ENCODE assay signal across 35 cellular contexts in genomic region chr15:50249704-50250103, GRCh38. TPM values are rescaled to one million over a fixed set of nuclear protein-coding genes. Genes with fewer than 3 reads are reported as not detected.
DNase-seq lines count a peak whose midpoint lies in the region; ATAC-seq, FAIRE-seq and TF ChIP-seq lines count a peak whose summit lies in the region.
"Had no signal": no experiment of that assay in that cellular context is flagged by ENCODE, and none has a peak within 500 bp of the region (broad histone marks: within the 10 kb centered on the region; RNA-seq: fewer than 3 reads in every experiment).

No MANE protein-coding gene starts in this region.

- H2BK5ac ChIP-seq in IMR-90 (ENCODE audit: low read depth, low read length, poor library complexity, severe bottlenecking) = no peak overlapping the region
- no peak overlapping the region for H2BK5ac ChIP-seq in trophoblast cell (ENCODE audit: low read depth, low read length, poor library complexity)

- H3K27me3 Mint-ChIP-seq in activated naive CD4-positive, alpha-beta T cell treated with anti-CD3 and anti-CD28 coated beads for 36 hours (ENCODE audit: low read depth) = no peaks in the 10 kb centered on the region
- H3K27me3 Mint-ChIP-seq in endothelial cell (ENCODE audit: unreplicated experiment) = no peaks in the 10 kb centered on the region

- H3K36me3 ChIP-seq in IMR-90 (ENCODE audit: control insufficient read depth, insufficient read depth, low read length) (no peaks in the 10 kb centered on the region), K562 (ENCODE audit: control insufficient read depth, insufficient read depth, low read length) (no peaks in the 10 kb centered on the region), trophoblast cell (ENCODE audit: control insufficient read depth in 1 of 2, insufficient read depth in 2 of 2, low read length in 2 of 2) (no peaks in the 10 kb centered on the region)
- H3K36me3 ChIP-seq: right atrium auricular region, thoracic aorta, uterus had no signal

- dilution Hi-C loops in IMR-90 (cut with HindIII; ENCODE audit: low sequenced_read_pairs, unreplicated experiment) = no loop called here

- H2AFZ ChIP-seq in IMR-90 (replicated peaks; ENCODE audit: low read length, poor library complexity) (no peak overlapping the region), K562 (ENCODE audit: low read depth, low read length) (no peak overlapping the region), trophoblast cell (ENCODE audit: insufficient read depth, low read length, poor library complexity) (no peak overlapping the region)

- H3K79me2 ChIP-seq in K562 (ENCODE audit: control insufficient read depth, insufficient read depth, low read length) = no peaks in the 10 kb centered on the region
- no peaks in the 10 kb centered on the region for H3K79me2 ChIP-seq in trophoblast cell (ENCODE audit: control insufficient read depth, insufficient read depth, low read length, poor library complexity)

- H3K79me1 ChIP-seq in IMR-90 (ENCODE audit: low read depth in 1 of 2, low read length in 2 of 2) (no peaks in the 10 kb centered on the region), trophoblast cell (ENCODE audit: low read length) (peaks cover 5% of the 10 kb centered on the region)

- TF ChIP-seq CTCF in IMR-90 (conservative IDR thresholded peaks at IDR 0.05; ENCODE audit: low read depth, low read length) (no peak), K562 (IDR thresholded peaks at IDR 0.05 in 2 of 3, conservative IDR thresholded peaks at IDR 0.05 in 1 of 3; ENCODE audit: insufficient read depth in 2 of 3, low read depth in 1 of 3, low read length in 3 of 3) (no peak), endothelial cell (IDR thresholded peaks at IDR 0.05; ENCODE audit: unreplicated experiment) (no peak)

- no peak for DNase-seq in activated naive CD4-positive, alpha-beta T cell treated with anti-CD3 and anti-CD28 coated beads for 36 hours
- no peak for DNase-seq in activated naive CD4-positive, alpha-beta T cell treated with Interleukin-2 at 50 U/mL for 16 hours
- DNase-seq in IMR-90 = no peak
- DNase-seq in K562 (ENCODE audit: extremely low read depth in 1 of 4, low spot score in 3 of 4) = no peak
- DNase-seq in trophoblast cell = no peak
- DNase-seq in endothelial cell (ENCODE audit: low spot score) = no peak
- DNase-seq: activated T-cell treated with anti-CD3 and anti-CD28 coated beads, Interleukin-2, amount 50 U/mL, for 24 hours; anterior cingulate cortex; Caco-2; DMS53; glutamatergic neuron; H7; Kasumi-1; NCI-H1436; NCI-H2081 treated with DMSO at 0.1 percent for 48 hours; NCI-H226; NCI-H526 treated with DMSO at 0.1 percent for 48 hours; NK-92 treated with Interleukin-12 subunit alpha and Interleukin-12 subunit beta, amount 100 ng/mL, for 24 hours; PC-3; stimulated activated CD4-positive, alpha-beta T cell treated with anti-CD3 and anti-CD28 coated beads, Interleukin-1b, Interleukin-23, amount 100 ng/mL, for 48 hours; stimulated activated naive CD8-positive, alpha-beta T cell treated with anti-CD3 and anti-CD28 coated beads, Interleukin-15, amount 100 ng/mL, for 72 hours; T-cell; uterus had no signal

- no peak overlapping the region for H3K23ac ChIP-seq in IMR-90 (ENCODE audit: low read depth, low read length)
- H3K23ac ChIP-seq in trophoblast cell (ENCODE audit: low read length) = no peak overlapping the region

- H4K8ac ChIP-seq in IMR-90 (ENCODE audit: low read depth in 2 of 2, low read length in 2 of 2) (no peak overlapping the region), trophoblast cell (ENCODE audit: low read depth, low read length) (no peak overlapping the region)

- no peak overlapping the region for H3K4me3 Mint-ChIP-seq in activated naive CD4-positive, alpha-beta T cell treated with anti-CD3 and anti-CD28 coated beads for 36 hours
- H3K4me3 Mint-ChIP-seq in endothelial cell (ENCODE audit: unreplicated experiment) = no peak overlapping the region
- H3K4me3 Mint-ChIP-seq: activated T-cell treated with anti-CD3 and anti-CD28 coated beads, Interleukin-2, amount 50 U/mL, for 24 hours; memory B cell had no signal

- H3K4me1 Mint-ChIP-seq in activated naive CD4-positive, alpha-beta T cell treated with anti-CD3 and anti-CD28 coated beads for 36 hours (ENCODE audit: low read depth) = peaks cover 39% of the 10 kb centered on the region
- H3K4me1 Mint-ChIP-seq in endothelial cell (ENCODE audit: unreplicated experiment) = no peaks in the 10 kb centered on the region

- CTCF ChIA-PET in activated naive CD4-positive, alpha-beta T cell treated with anti-CD3 and anti-CD28 coated beads for 36 hours (lab: Charles Lee) = interaction anchor here (1.6 to 4.0 kb wide), 3 partner anchors 8 to 66 kb away, joined by 5 to 37 read pairs (median 6); no protein-coding TSS in a partner anchor
- CTCF ChIA-PET in IMR-90 (lab: Yijun Ruan, JAX) (no interaction called here), K562 (lab: Yijun Ruan, JAX; ENCODE audit: low intra/inter-chr PET ratio) (no interaction called here)

- no peak overlapping the region for H3K4me3 ChIP-seq in IMR-90 (ENCODE audit: insufficient read depth, low read depth, low read length)
- no peak overlapping the region for H3K4me3 ChIP-seq in K562
- H3K4me3 ChIP-seq in trophoblast cell (ENCODE audit: low read depth, low read length) = no peak overlapping the region
- H3K4me3 ChIP-seq: right atrium auricular region, thoracic aorta, uterus had no signal

- no peak for TF ChIP-seq RAD21 in IMR-90 (IDR thresholded peaks at IDR 0.05; ENCODE audit: low read length)
- TF ChIP-seq RAD21 in K562 (CRISPR knock-in tag; conservative IDR thresholded peaks at IDR 0.05 in 1 of 2, IDR thresholded peaks at IDR 0.05 in 1 of 2) = no peak

- H3K9me3 Mint-ChIP-seq in activated naive CD4-positive, alpha-beta T cell treated with anti-CD3 and anti-CD28 coated beads for 36 hours = no peaks in the 10 kb centered on the region
- no peaks in the 10 kb centered on the region for H3K9me3 Mint-ChIP-seq in endothelial cell (ENCODE audit: unreplicated experiment)
- H3K9me3 Mint-ChIP-seq: activated T-cell treated with anti-CD3 and anti-CD28 coated beads, Interleukin-2, amount 50 U/mL, for 24 hours; stimulated activated naive CD8-positive, alpha-beta T cell treated with anti-CD3 and anti-CD28 coated beads, Interleukin-15, amount 100 ng/mL, for 72 hours had no signal

- no peak for FAIRE-seq in K562 (lab: Jason Lieb, UNC)
- FAIRE-seq: bronchial epithelial cell, colon, GM12892 had no signal

- H3K18ac ChIP-seq in IMR-90 (ENCODE audit: low read depth, low read length) = no peak overlapping the region
- H3K18ac ChIP-seq in trophoblast cell (ENCODE audit: low read length) = no peak overlapping the region

- no peak overlapping the region for H3K56ac ChIP-seq in IMR-90 (ENCODE audit: extremely low read depth, insufficient read depth, low read length)

- no peak overlapping the region for H2AK9ac ChIP-seq in IMR-90 (replicated peaks; ENCODE audit: low read depth, low read length, poor library complexity)

- H3K27ac Mint-ChIP-seq in activated naive CD4-positive, alpha-beta T cell treated with anti-CD3 and anti-CD28 coated beads for 36 hours = peak overlapping the region; percentile 99
- H3K27ac Mint-ChIP-seq in endothelial cell (ENCODE audit: unreplicated experiment) = no peak overlapping the region
- H3K27ac Mint-ChIP-seq: T-cell had no signal

- H3K4ac ChIP-seq in IMR-90 (ENCODE audit: low read depth, low read length) = no peak overlapping the region
- H3K4ac ChIP-seq in trophoblast cell (ENCODE audit: low read depth, low read length) = no peak overlapping the region

- in situ Hi-C loops in IMR-90 (cut with MboI; ENCODE audit: low sequenced_read_pairs) (no loop called here), K562 (cut with MboI) (no loop called here)

- POLR2A ChIA-PET in IMR-90 (lab: Charles Lee; ENCODE audit: unreplicated experiment) (no interaction called here), K562 (lab: Yijun Ruan, JAX) (interaction anchor here (4.7 kb wide), 1 partner anchor 11 kb away, joined by 28 read pairs; no protein-coding TSS in a partner anchor)

- H3K9me3 ChIP-seq in IMR-90 (ENCODE audit: control insufficient read depth, insufficient read depth, low read length) (no peaks in the 10 kb centered on the region), K562 (replicated peaks; ENCODE audit: control insufficient read depth, insufficient read depth, low read depth, low read length) (no peaks in the 10 kb centered on the region), trophoblast cell (ENCODE audit: insufficient read depth, low read depth, low read length) (no peaks in the 10 kb centered on the region)
- H3K9me3 ChIP-seq: Caco-2, right atrium auricular region, thoracic aorta, uterus had no signal

- no peak overlapping the region for H3K4me2 ChIP-seq in IMR-90 (ENCODE audit: low read depth, low read length)
- H3K4me2 ChIP-seq in K562 (ENCODE audit: insufficient read depth, low read length) = no peak overlapping the region
- H3K4me2 ChIP-seq in trophoblast cell (ENCODE audit: low read length) = no peak overlapping the region

- peaks cover 7% of the 10 kb centered on the region for H3K36me3 Mint-ChIP-seq in activated naive CD4-positive, alpha-beta T cell treated with anti-CD3 and anti-CD28 coated beads for 36 hours (ENCODE audit: low read depth)
- no peaks in the 10 kb centered on the region for H3K36me3 Mint-ChIP-seq in endothelial cell (ENCODE audit: low read depth, unreplicated experiment)
- H3K36me3 Mint-ChIP-seq: memory B cell, T-cell had no signal

- peaks cover 2% of the 10 kb centered on the region; the same call in 1 of the 2 replicates for H3K4me1 ChIP-seq in IMR-90 (ENCODE audit: control insufficient read depth, insufficient read depth, low read length)
- H3K4me1 ChIP-seq in K562 (replicated peaks in 1 of 2; ENCODE audit: control insufficient read depth in 2 of 2, insufficient read depth in 2 of 2, low read length in 2 of 2) = peaks cover 11 to 22% of the 10 kb centered on the region in 2 experiments
- peaks cover 4 to 17% of the 10 kb centered on the region in 2 experiments for H3K4me1 ChIP-seq in trophoblast cell (ENCODE audit: control insufficient read depth in 1 of 2, insufficient read depth in 2 of 2, low read length in 2 of 2)
- H3K4me1 ChIP-seq: Caco-2, uterus had no signal

- no peak overlapping the region for H2BK20ac ChIP-seq in IMR-90 (ENCODE audit: low read depth, low read length)

- H3K27ac ChIP-seq in IMR-90 (ENCODE audit: insufficient read depth, low read length) (no peak overlapping the region), K562 (ENCODE audit: extremely low read depth, low read depth, low read length) (no peak overlapping the region), trophoblast cell (ENCODE audit: low read depth, low read length) (no peak overlapping the region)
- H3K27ac ChIP-seq: epithelial cell of prostate, HL-60, right atrium auricular region, thoracic aorta, uterus had no signal

- H4K12ac ChIP-seq in trophoblast cell (ENCODE audit: low read depth, low read length) = no peak overlapping the region

- no peaks in the 10 kb centered on the region for H4K20me1 ChIP-seq in IMR-90 (ENCODE audit: insufficient read depth, low read length)
- no peaks in the 10 kb centered on the region for H4K20me1 ChIP-seq in K562 (replicated peaks; ENCODE audit: control insufficient read depth, insufficient read depth, low read length)

- ATAC-seq in IMR-90 (ENCODE audit: low read depth) (no peak), K562 (no peak), HG02885 (IDR thresholded peaks at IDR 0.05; ENCODE audit: poor library complexity, unreplicated experiment) (no peak)
- ATAC-seq: activated CD4-positive, CD25-positive, alpha-beta regulatory T cell treated with anti-CD3 and anti-CD28 coated beads, Interleukin-2, amount 50 U/mL, for 24 hours; PC-3; T-cell had no signal

- no peak for TF ChIP-seq EP300 in K562 (IDR thresholded peaks at IDR 0.05; ENCODE audit: low read length)

- intact Hi-C loops in activated naive CD4-positive, alpha-beta T cell treated with anti-CD3 and anti-CD28 coated beads for 36 hours (cut with micrococcal nuclease) = loop anchor here (1.0 to 10.0 kb wide), 10 partner anchors 11 to 1375 kb away; partner anchors contain the start of genes DTWD1, EID1, FAM227B and SPPL2A
- intact Hi-C loops in IMR-90 (cut with micrococcal nuclease) = no loop called here
- intact Hi-C loops in K562 (cut with micrococcal nuclease) = no loop called here

- no peak overlapping the region for H2BK15ac ChIP-seq in IMR-90 (ENCODE audit: low read depth, low read length)

- H2BK12ac ChIP-seq in trophoblast cell (ENCODE audit: low read length) = peak overlapping the region; percentile 38

- BruUV-seq in IMR-90 (replicated peaks; lab: Mats Ljungman, UMichigan) = no TSS peak
- no TSS peak for BruUV-seq in K562 (replicated peaks; lab: Mats Ljungman, UMichigan)

- no peak overlapping the region for H2BK120ac ChIP-seq in IMR-90 (ENCODE audit: low read depth, low read length)
- no peak overlapping the region for H2BK120ac ChIP-seq in trophoblast cell (ENCODE audit: insufficient read depth, low read length, poor library complexity)

- 100% methylated on average over 1 of the region's 2 CpGs; no CpG with 5 or more reads in 1 of the 2 experiments for WGBS in IMR-90 (ENCODE audit: extremely low coverage in 2 of 2, insufficient read length in 1 of 2), 2 experiments
- WGBS in K562 (ENCODE audit: insufficient coverage, low coverage, missing lambda C conversion rate) = 57% methylated on average over 2 of the region's 2 CpGs
- WGBS in trophoblast cell (ENCODE audit: extremely low coverage, insufficient coverage, insufficient read length) = no CpG with 5 or more reads among the region's 2 CpGs

- H4K91ac ChIP-seq in IMR-90 (ENCODE audit: insufficient read depth, low read depth, low read length) (no peak overlapping the region), trophoblast cell (ENCODE audit: low read depth, low read length) (no peak overlapping the region)

- H3K9me1 ChIP-seq in IMR-90 (ENCODE audit: insufficient read depth, low read length) = peaks cover 6% of the 10 kb centered on the region; the same call in 1 of the 2 replicates
- H3K9me1 ChIP-seq in K562 (ENCODE audit: control insufficient read depth, insufficient read depth, low read length) = no peaks in the 10 kb centered on the region

- H3K27me3 ChIP-seq in IMR-90 (ENCODE audit: control insufficient read depth, insufficient read depth, low read length) = peaks cover 16% of the 10 kb centered on the region
- H3K27me3 ChIP-seq in K562 (ENCODE audit: control insufficient read depth in 2 of 2, insufficient read depth in 2 of 2, low read length in 2 of 2) = no peaks in the 10 kb centered on the region
- H3K27me3 ChIP-seq in trophoblast cell (ENCODE audit: insufficient read depth, low read length) = no peaks in the 10 kb centered on the region
- H3K27me3 ChIP-seq: right atrium auricular region, uterus had no signal

- H3K14ac ChIP-seq in IMR-90 (replicated peaks; ENCODE audit: low read depth, low read length) = no peak overlapping the region
- no peak overlapping the region for H3K14ac ChIP-seq in trophoblast cell (ENCODE audit: low read length)

- H2AK5ac ChIP-seq in IMR-90 (ENCODE audit: low read depth, low read length) (no peak overlapping the region), trophoblast cell (ENCODE audit: low read length) (peak overlapping the region; percentile 29)

- H3K9ac ChIP-seq in IMR-90 (ENCODE audit: low read depth, low read length) (no peak overlapping the region), K562 (ENCODE audit: insufficient read depth in 1 of 2, low read depth in 2 of 2, low read length in 2 of 2) (no peak overlapping the region), trophoblast cell (ENCODE audit: low read length) (no peak overlapping the region)

- TF ChIP-seq POLR2A in IMR-90 (IDR thresholded peaks at IDR 0.05; ENCODE audit: low read depth, low read length) = no peak
- no peak for TF ChIP-seq POLR2A in K562 (conservative IDR thresholded peaks at IDR 0.05)

- no peak overlapping the region for H4K5ac ChIP-seq in IMR-90 (ENCODE audit: low read depth, low read length)

RNA-seq across cellular contexts. Expression of gene HDC, which starts 15.8 kb away (rescaled TPM):
- total RNA-seq in activated naive CD4-positive, alpha-beta T cell treated with anti-CD3 and anti-CD28 coated beads for 36 hours = 1 to 10 TPM in 1 of 2 experiments, under 1 TPM in 1; 0.95 to 1.1 TPM
- not detected in 2 replicates for total RNA-seq in IMR-90 (2012; rRNA removed)
- polyA plus RNA-seq in IMR-90 (2012; rRNA removed) = not detected in 2 replicates
- not detected in 2 replicates for polyA plus RNA-seq in IMR-90 (2012; cell fraction: cytosol; rRNA removed)
- polyA plus RNA-seq in IMR-90 (2012; cell fraction: nucleus; rRNA removed; ENCODE audit: low replicate concordance) = 0.03 and 0.11 TPM in 2 replicates
- 0.65 TPM in 1 of 2 replicates, not detected in the other for total RNA-seq in K562 (2011; cell fraction: chromatin; rRNA removed; ENCODE audit: low replicate concordance)
- 0.13 TPM in 1 of 2 replicates, not detected in the other for total RNA-seq in K562 (2011; cell fraction: nucleolus; rRNA removed)
- 0.31 and 0.37 TPM in 2 replicates for total RNA-seq in K562 (2011; cell fraction: nucleoplasm; rRNA removed)
- total RNA-seq in K562 (2014; rRNA removed) = 0.37 and 2.0 TPM in 2 replicates
- total RNA-seq in K562 (2014; rRNA removed; fragmentation: Illumina TruSeq; extraction: Trizol) = 0.33 and 0.70 TPM in 2 replicates
- 4.3 and 5.3 TPM in 2 replicates for total RNA-seq in K562 (2015; rRNA removed; fragmentation: Illumina TruSeq; extraction: Trizol)
- total RNA-seq in K562 (2021) = 0.71 and 1.1 TPM in 2 replicates
- polyA plus RNA-seq in K562 (2011; rRNA removed) = 0.20 and 0.26 TPM in 2 replicates
- polyA plus RNA-seq in K562 (2011; cell fraction: cytosol; rRNA removed) = 0.31 TPM in 1 of 2 replicates, not detected in the other
- polyA plus RNA-seq in K562 (2011; cell fraction: nucleus; rRNA removed) = 0.91 and 1.6 TPM in 2 replicates
- 4.9 and 5.5 TPM in 2 replicates for polyA plus RNA-seq in K562 (2012)
- polyA plus RNA-seq in K562 (2014; fragmentation: Illumina TruSeq; extraction: Trizol) = 1.1 and 1.4 TPM in 2 replicates
- polyA plus RNA-seq in K562 (2014; fragmentation: Nextera tagmentation; extraction: Ambion mirVana) = under 1 TPM; 0.69 to 0.99 TPM
- polyA plus RNA-seq in K562 (2014; rRNA removed) = 1.5 and 2.5 TPM in 2 replicates
- polyA minus RNA-seq in K562 (2011; rRNA and poly(A)+ RNA removed) = 0.21 TPM in 1 of 2 replicates, not detected in the other
- polyA minus RNA-seq in K562 (2011; cell fraction: cytosol; rRNA and poly(A)+ RNA removed) = not detected in 2 replicates
- 0.11 and 0.13 TPM in 2 replicates for polyA minus RNA-seq in K562 (2011; cell fraction: nucleus; rRNA and poly(A)+ RNA removed)
- 0.03 TPM in 1 of 2 replicates, not detected in the other for polyA plus RNA-seq in trophoblast cell (2013)
- total RNA-seq in endothelial cell (ENCODE audit: unreplicated experiment) = not detected
- total RNA-seq: bronchial epithelial cell, Caco-2, H7, PC-3, right atrium auricular region had no signal
- polyA plus RNA-seq: AG04450, BJ had no signal
